In genomic region chr14:33660248-33660647, GRCh38 we compare ENCODE assay signal across 23 cellular contexts.
"Had no signal": no experiment of that assay in that cellular context is flagged by ENCODE, and none has a peak within 500 bp of the region (broad histone marks: within the 10 kb centered on the region; RNA-seq: fewer than 3 reads in every experiment).

No MANE protein-coding gene starts in this region.

- H3K4me3 ChIP-seq: SJCRH30 had no signal

- DNase-seq: Kasumi-1; KG1; NCI-H1092; NCI-H1105 treated with DMSO at 0.1 percent for 48 hours; NCI-H1417 treated with DMSO at 0.1 percent for 48 hours; NCI-H146; NCI-H1694 treated with DMSO at 0.1 percent for 48 hours; NCI-H1930; NCI-H2081; NCI-H2107; NCI-H226; NCI-H446; NCI-H510A; NCI-H524 treated with DMSO at 0.1 percent for 48 hours; NCI-H69; NCI-H774; NK-92 treated with Interleukin-12 subunit alpha and Interleukin-12 subunit beta, amount 100 ng/mL, for 24 hours; PC-3; SHP77; SJCRH30 had no signal

- H3K4me1 ChIP-seq: SJCRH30 had no signal

- H3K36me3 ChIP-seq: SJCRH30 had no signal

- H3K9me3 ChIP-seq: SJCRH30 had no signal

- H3K27me3 ChIP-seq: SJCRH30 had no signal

- H3K27ac ChIP-seq: RWPE1, SJCRH30 had no signal

- ATAC-seq: Panc1, PC-3, SK-N-SH treated with all-trans-retinoic acid at 6 μM for 48 hours had no signal
